22 cellular contexts compared by ENCODE assay signal in the genomic region with DNA sequence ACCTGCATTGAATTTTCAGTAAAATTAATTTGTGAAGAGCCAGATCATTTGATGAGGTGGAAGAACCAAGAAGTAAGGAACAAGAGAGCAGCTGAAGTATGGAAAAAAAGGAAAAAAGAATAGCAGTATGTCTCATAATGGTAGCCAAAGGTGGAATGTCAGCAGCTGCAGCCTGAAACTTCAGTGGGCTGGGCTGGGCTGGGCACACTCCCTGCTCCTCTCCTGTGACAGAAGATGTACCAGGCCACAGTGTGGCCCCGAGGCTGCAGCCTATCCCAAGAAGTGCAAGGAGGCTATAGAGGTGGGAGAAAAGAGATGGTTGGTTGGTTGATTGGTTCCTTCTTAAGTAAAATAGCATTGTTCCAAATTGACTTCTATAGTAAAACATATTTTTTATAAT.
"Had no signal": no experiment of that assay in that cellular context is flagged by ENCODE, and none has a peak within 500 bp of the region (broad histone marks: within the 10 kb centered on the region; RNA-seq: fewer than 3 reads in every experiment).

No MANE protein-coding gene starts in this region.

- H3K9me3 Mint-ChIP-seq: activated CD4-positive, alpha-beta memory T cell treated with anti-CD3 and anti-CD28 coated beads for 36 hours; activated naive CD4-positive, alpha-beta T cell treated with anti-CD3 and anti-CD28 coated beads, Interleukin-2, amount 50 U/mL, for 24 hours had no signal

- H3K4me1 ChIP-seq: body of pancreas had no signal

- H3K27ac Mint-ChIP-seq: activated CD4-positive, alpha-beta memory T cell treated with anti-CD3 and anti-CD28 coated beads for 36 hours; activated naive CD4-positive, alpha-beta T cell treated with anti-CD3 and anti-CD28 coated beads, Interleukin-2, amount 50 U/mL, for 24 hours had no signal

- H3K27ac ChIP-seq: body of pancreas, SJSA1 had no signal

- H3K4me3 ChIP-seq: ascending aorta, body of pancreas, K562, SJSA1 had no signal

- H3K27me3 Mint-ChIP-seq: activated CD4-positive, alpha-beta memory T cell treated with anti-CD3 and anti-CD28 coated beads for 36 hours; activated naive CD4-positive, alpha-beta T cell treated with anti-CD3 and anti-CD28 coated beads, Interleukin-2, amount 50 U/mL, for 24 hours had no signal

- H3K36me3 ChIP-seq: ascending aorta had no signal

- ATAC-seq: activated CD4-positive, CD25-positive, alpha-beta regulatory T cell treated with anti-CD3 and anti-CD28 coated beads, Interleukin-2, amount 50 U/mL, for 24 hours; body of pancreas; K562; SK-N-SH treated with all-trans-retinoic acid at 6 μM for 48 hours had no signal

- DNase-seq: activated CD4-positive, alpha-beta memory T cell treated with anti-CD3 and anti-CD28 coated beads for 36 hours; activated CD4-positive, alpha-beta T cell treated with anti-CD3 and anti-CD28 coated beads for 48 hours; activated CD8-positive, alpha-beta memory T cell treated with anti-CD3 and anti-CD28 coated beads, Interleukin-2, amount 50 U/mL, for 4 hours; activated naive CD4-positive, alpha-beta T cell; body of pancreas; Karpas-422; MM.1S; NCI-H1105; NCI-H1436; NCI-H1694 treated with DMSO at 0.1 percent for 48 hours; NCI-H2029 treated with DMSO at 0.1 percent for 48 hours; NCI-H345; NCI-H510A; NCI-H526 treated with DMSO at 0.1 percent for 48 hours; SHP77; SW 1271 had no signal

- H3K9me3 ChIP-seq: ascending aorta, body of pancreas, SJSA1 had no signal

- H3K4me3 Mint-ChIP-seq: activated CD4-positive, alpha-beta memory T cell treated with anti-CD3 and anti-CD28 coated beads for 36 hours; activated naive CD4-positive, alpha-beta T cell treated with anti-CD3 and anti-CD28 coated beads, Interleukin-2, amount 50 U/mL, for 24 hours had no signal

- H3K27me3 ChIP-seq: ascending aorta, body of pancreas, SJSA1 had no signal
